Comparison of ENCODE assay signal across 11 cellular contexts in genomic region chr2:121189656-121190381, GRCh38.
"Had no signal": no experiment of that assay in that cellular context is flagged by ENCODE, and none has a peak within 500 bp of the region (broad histone marks: within the 10 kb centered on the region; RNA-seq: fewer than 3 reads in every experiment).

No MANE protein-coding gene starts in this region.

- H3K27me3 ChIP-seq: foreskin keratinocyte, neural progenitor cell, tibial nerve had no signal

- DNase-seq: activated CD4-positive, alpha-beta T cell treated with anti-CD3 and anti-CD28 coated beads for 48 hours; activated CD8-positive, alpha-beta T cell treated with anti-CD3 and anti-CD28 coated beads, Interleukin-2, amount 10 ng/mL, durations not matched to agents 7 days and 5 days; activated naive CD4-positive, alpha-beta T cell treated with anti-CD3 and anti-CD28 coated beads for 36 hours; foreskin keratinocyte; left ventricle myocardium inferior; stimulated activated CD4-positive, alpha-beta T cell treated with anti-CD3 and anti-CD28 coated beads, Interleukin-1b, Interleukin-23, amount 100 ng/mL, for 48 hours had no signal

- H3K27ac ChIP-seq: foreskin keratinocyte, left ventricle myocardium inferior, neural progenitor cell, parathyroid adenoma, tibial nerve had no signal

- H3K4me3 ChIP-seq: left ventricle myocardium inferior, neural progenitor cell, tibial nerve had no signal

- ATAC-seq: activated CD8-positive, alpha-beta T cell treated with anti-CD3 and anti-CD28 coated beads, Interleukin-2, amount 10 ng/mL, durations not matched to agents 7 days and 5 days; foreskin keratinocyte; stimulated activated memory B cell treated with anti-CD40 and anti-IgM and Interleukin-4, amounts not matched to agents 10 μg/mL and 1 μg/mL and 100 μg/mL, for 72 hours; WTC11 had no signal

- H3K36me3 ChIP-seq: left ventricle myocardium inferior, neural progenitor cell, tibial nerve had no signal

- H3K4me1 ChIP-seq: left ventricle myocardium inferior, tibial nerve had no signal

- H3K9me3 ChIP-seq: left ventricle myocardium inferior, tibial nerve had no signal
